In genomic region chr11:86695391-86695790, GRCh38 we compare ENCODE assay signal across 1 cellular context.
TF ChIP-seq lines count a peak whose summit lies in the region.

No MANE protein-coding gene starts in this region.

TF ChIP-seq in A549, 52 proteins besides CTCF, POLR2A, EP300 and RAD21 (continued from another document):
- TF ChIP-seq ELK1 (IDR thresholded peaks at IDR 0.05; ENCODE audit: low read depth, low read length), result no peak
- no peak for TF ChIP-seq EHF (CRISPR knock-in tag; IDR thresholded peaks at IDR 0.05)
- TF ChIP-seq CHD4 (IDR thresholded peaks at IDR 0.05; ENCODE audit: borderline replicate concordance), result no peak
- no peak for TF ChIP-seq MYC (IDR thresholded peaks at IDR 0.05; ENCODE audit: borderline replicate concordance, low read length)
- TF ChIP-seq HOXB5 (CRISPR knock-in tag; IDR thresholded peaks at IDR 0.05), result no peak
- TF ChIP-seq RFX5 (IDR thresholded peaks at IDR 0.05), result no peak
- TF ChIP-seq NFE2L2 (conservative IDR thresholded peaks at IDR 0.05; ENCODE audit: low read length), result no peak
- no peak for TF ChIP-seq TFCP2L1 (CRISPR knock-in tag; IDR thresholded peaks at IDR 0.05)
